Comparison of ENCODE assay signal across 14 cellular contexts in the genomic region with DNA sequence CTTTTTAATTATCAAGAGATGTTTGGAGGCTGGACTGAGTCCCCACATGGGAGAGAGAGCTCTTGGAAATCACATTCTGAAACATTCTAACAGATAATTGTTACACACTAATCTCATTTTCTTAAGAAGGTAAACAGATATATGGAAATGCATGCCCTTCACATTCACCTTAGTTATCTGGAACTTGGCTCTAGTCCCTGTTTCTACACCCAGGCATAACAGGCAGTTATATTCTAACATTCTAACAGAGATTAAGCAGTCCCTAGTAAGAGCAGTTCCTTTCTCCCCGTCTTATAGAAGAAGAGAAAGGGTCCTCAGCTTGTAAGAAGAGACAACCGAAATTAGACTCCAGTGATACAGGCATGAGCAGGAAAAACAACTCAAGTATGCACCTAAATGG.
"Had no signal": no experiment of that assay in that cellular context is flagged by ENCODE, and none has a peak within 500 bp of the region (broad histone marks: within the 10 kb centered on the region; RNA-seq: fewer than 3 reads in every experiment).

No MANE protein-coding gene starts in this region.

- H3K27ac ChIP-seq: colonic mucosa, foreskin keratinocyte, psoas muscle, right lobe of liver, spleen, tibial artery had no signal

- H3K9me3 ChIP-seq: colonic mucosa, psoas muscle, right lobe of liver, spleen, tibial artery had no signal

- DNase-seq: activated CD4-positive, alpha-beta T cell treated with anti-CD3 and anti-CD28 coated beads, Interleukin-2, amount 10 ng/mL, durations not matched to agents 7 days and 5 days; activated CD4-positive, CD25-positive, alpha-beta regulatory T cell; activated CD8-positive, alpha-beta memory T cell treated with anti-CD3 and anti-CD28 coated beads for 24 hours; activated naive CD4-positive, alpha-beta T cell treated with Interleukin-2 at 50 U/mL for 16 hours; colonic mucosa; foreskin keratinocyte; immature natural killer cell; natural killer cell; occipital lobe; psoas muscle; right lobe of liver; spleen; stimulated activated CD4-positive, alpha-beta T cell treated with anti-CD3 and anti-CD28 coated beads, Interleukin-1b, Interleukin-23, amount 100 ng/mL, for 48 hours; tibial artery had no signal

- H3K36me3 ChIP-seq: colonic mucosa, right lobe of liver, spleen, tibial artery had no signal

- H3K4me3 ChIP-seq: colonic mucosa, psoas muscle, right lobe of liver, spleen, tibial artery had no signal

- H3K27me3 ChIP-seq: colonic mucosa, foreskin keratinocyte, right lobe of liver, spleen, tibial artery had no signal
